Comparison of ENCODE assay signal across 8 cellular contexts in genomic region chr19:57280913-57281425, GRCh38. TPM values are rescaled to one million over a fixed set of nuclear protein-coding genes. Genes with fewer than 3 reads are reported as not detected.
DNase-seq lines count a peak whose midpoint lies in the region; ATAC-seq and TF ChIP-seq lines count a peak whose summit lies in the region.

No MANE protein-coding gene starts in this region.

- 4% methylated on average over 9 of the region's 9 CpGs for WGBS in liver

- CTCF ChIA-PET in activated CD8-positive, alpha-beta memory T cell treated with anti-CD3 and anti-CD28 coated beads, Interleukin-2, amount 10 ng/mL, durations not matched to agents 7 days and 5 days (lab: Charles Lee) = no interaction called here

- TF ChIP-seq CTCF in liver (IDR thresholded peaks at IDR 0.05; ENCODE audit: low read depth, low read length, missing input control) (no peak), uterus (IDR thresholded peaks at IDR 0.05) (no peak)

- TF ChIP-seq POLR2A in uterus (IDR thresholded peaks at IDR 0.05) = no peak

- H3K27ac Mint-ChIP-seq in activated CD8-positive, alpha-beta memory T cell treated with anti-CD3 and anti-CD28 coated beads, Interleukin-2, amount 10 ng/mL, durations not matched to agents 7 days and 5 days = no peak overlapping the region

- H3K9me3 ChIP-seq in liver (ENCODE audit: control insufficient read depth in 4 of 4, low read length in 3 of 4) (no peaks in the 10 kb centered on the region), uterus (no peaks in the 10 kb centered on the region)

- intact Hi-C loops in uterus (cut with DNase I; ENCODE audit: low total_unique reads) = loop anchor here (2.0 kb wide), 1 partner anchor 40 kb away; the partner anchor contains the start of gene ZNF805

- peaks cover 44% of the 10 kb centered on the region for H3K36me3 Mint-ChIP-seq in activated CD8-positive, alpha-beta memory T cell treated with anti-CD3 and anti-CD28 coated beads, Interleukin-2, amount 10 ng/mL, durations not matched to agents 7 days and 5 days

- H3K4me3 ChIP-seq in liver (ENCODE audit: low read depth in 1 of 3, low read length in 3 of 3) = peak overlapping the region; percentile 75 to 98 (median 85)
- H3K4me3 ChIP-seq in uterus = peak overlapping the region; percentile 99 to 100

- H3K9me3 Mint-ChIP-seq in activated CD8-positive, alpha-beta memory T cell treated with anti-CD3 and anti-CD28 coated beads, Interleukin-2, amount 10 ng/mL, durations not matched to agents 7 days and 5 days (ENCODE audit: low read depth) = no peaks in the 10 kb centered on the region

- peak; percentile 43 for DNase-seq in activated CD8-positive, alpha-beta memory T cell treated with anti-CD3 and anti-CD28 coated beads, Interleukin-2, amount 10 ng/mL, durations not matched to agents 7 days and 5 days
- no peak for DNase-seq in activated CD8-positive, alpha-beta memory T cell treated with anti-CD3 and anti-CD28 coated beads for 24 hours
- DNase-seq in NAMALWA (ENCODE audit: low spot score) (peak; percentile 55), astrocyte of the hippocampus (ENCODE audit: low read depth, low spot score) (peak; percentile 33), uterus (no peak)

- TF ChIP-seq RAD21 in liver (IDR thresholded peaks at IDR 0.05) = no peak

- no peak for ATAC-seq in activated CD8-positive, alpha-beta memory T cell treated with anti-CD3 and anti-CD28 coated beads, Interleukin-2, amount 10 ng/mL, durations not matched to agents 7 days and 5 days
- ATAC-seq in HG02852 (IDR thresholded peaks at IDR 0.05; ENCODE audit: unreplicated experiment) = no peak
- no peak for ATAC-seq in esophagus mucosa

- H3K27me3 ChIP-seq in liver (ENCODE audit: control insufficient read depth in 4 of 4, insufficient read depth in 4 of 4, low read length in 3 of 4) (no peaks in the 10 kb centered on the region), uterus (no peaks in the 10 kb centered on the region)

- H3K36me3 ChIP-seq in liver (ENCODE audit: control insufficient read depth in 4 of 4, insufficient read depth in 3 of 4, low read depth in 1 of 4, low read length in 3 of 4) (peaks cover 3 to 22% (median 17%) of the 10 kb centered on the region in 4 donors), uterus (peaks cover 0 to 6% of the 10 kb centered on the region in 2 donors)

- no peak overlapping the region for H3K4me3 Mint-ChIP-seq in activated CD8-positive, alpha-beta memory T cell treated with anti-CD3 and anti-CD28 coated beads, Interleukin-2, amount 10 ng/mL, durations not matched to agents 7 days and 5 days

- peak overlapping the region; percentile 93 to 94 for H3K9ac ChIP-seq in liver (ENCODE audit: low read depth in 1 of 2, low read length in 2 of 2)

- H3K27ac ChIP-seq in liver (ENCODE audit: low read depth in 1 of 2, low read length in 2 of 2) (peak overlapping the region; percentile 96 to 99), uterus (peak overlapping the region; percentile 98 to 99)

- peaks cover 2 to 21% (median 13%) of the 10 kb centered on the region in 4 donors for H3K4me1 ChIP-seq in liver (ENCODE audit: control insufficient read depth in 4 of 4, insufficient read depth in 4 of 4, low read length in 3 of 4)
- H3K4me1 ChIP-seq in uterus = no peaks in the 10 kb centered on the region

- no peaks in the 10 kb centered on the region for H3K27me3 Mint-ChIP-seq in activated CD8-positive, alpha-beta memory T cell treated with anti-CD3 and anti-CD28 coated beads, Interleukin-2, amount 10 ng/mL, durations not matched to agents 7 days and 5 days

- peaks cover 41% of the 10 kb centered on the region for H3K4me1 Mint-ChIP-seq in activated CD8-positive, alpha-beta memory T cell treated with anti-CD3 and anti-CD28 coated beads, Interleukin-2, amount 10 ng/mL, durations not matched to agents 7 days and 5 days

TF ChIP-seq in liver, 16 proteins besides CTCF, POLR2A, EP300 and RAD21:
- no peak for TF ChIP-seq REST (IDR thresholded peaks at IDR 0.05)

RNA-seq across cellular contexts. Expression of gene ZNF460, which starts 0.7 kb away (rescaled TPM):
- 10 to 100 TPM; 55.2 to 67.2 TPM for total RNA-seq in activated CD8-positive, alpha-beta memory T cell treated with anti-CD3 and anti-CD28 coated beads, Interleukin-2, amount 10 ng/mL, durations not matched to agents 7 days and 5 days
- total RNA-seq in liver (10 to 100 TPM; 36.4 to 54.4 TPM), uterus (100 to 1,000 TPM in 1 of 4 donors, 10 to 100 TPM in 3; 43.2 to 204 (median 68.7) TPM), esophagus mucosa (68.7 TPM)
- polyA plus RNA-seq in liver = 1 to 10 TPM in 1 of 2 donors, under 1 TPM in 1; 0.24 to 2.3 TPM

RNA-seq across cellular contexts. Expression of gene ZNF543, which starts 39.3 kb away (rescaled TPM):
- total RNA-seq in activated CD8-positive, alpha-beta memory T cell treated with anti-CD3 and anti-CD28 coated beads, Interleukin-2, amount 10 ng/mL, durations not matched to agents 7 days and 5 days = 1 to 10 TPM; 8.8 to 9.4 TPM
- total RNA-seq in liver (1 to 10 TPM; 3.8 to 8.4 TPM), uterus (10 to 100 TPM in 2 of 4 donors, 1 to 10 TPM in 2; 5.9 to 31.2 (median 10.2) TPM), esophagus mucosa (4.5 TPM)
- under 1 TPM; 0.38 to 0.58 TPM for polyA plus RNA-seq in liver

RNA-seq across cellular contexts. Expression of gene ZNF805, which starts 40.5 kb away (rescaled TPM):
- total RNA-seq in activated CD8-positive, alpha-beta memory T cell treated with anti-CD3 and anti-CD28 coated beads, Interleukin-2, amount 10 ng/mL, durations not matched to agents 7 days and 5 days = 10 to 100 TPM in 1 of 2 experiments, 1 to 10 TPM in 1; 9.4 to 11.3 TPM
- total RNA-seq in liver (10 to 100 TPM; 13.4 to 13.9 TPM), uterus (10 to 100 TPM in 3 of 4 donors, 1 to 10 TPM in 1; 2.1 to 65.3 (median 18.9) TPM), esophagus mucosa (6.8 TPM)
- under 1 TPM; 0.75 to 0.86 TPM for polyA plus RNA-seq in liver

RNA-seq across cellular contexts. Expression of gene AURKC, which starts 50.1 kb away (rescaled TPM):
- 1 to 10 TPM in 1 of 2 experiments, under 1 TPM in 1; 0.70 to 1.2 TPM for total RNA-seq in activated CD8-positive, alpha-beta memory T cell treated with anti-CD3 and anti-CD28 coated beads, Interleukin-2, amount 10 ng/mL, durations not matched to agents 7 days and 5 days
- under 1 TPM; 0.42 to 0.65 TPM for total RNA-seq in liver
- polyA plus RNA-seq in liver = 1 to 10 TPM in 1 of 2 donors, under 1 TPM in 1; 0.55 to 1.0 TPM
- 1 to 10 TPM in 1 of 4 donors, not detected in 3; 1.5 TPM for total RNA-seq in uterus
- total RNA-seq in esophagus mucosa = 1.1 TPM

Comparison
In these comparisons a context has a peak if more than half of its experiments do, and no peak if none do; other contexts are left out.
1. DNase-seq: peak in activated CD8-positive, alpha-beta memory T cell treated with anti-CD3 and anti-CD28 coated beads, Interleukin-2, amount 10 ng/mL, durations not matched to agents 7 days and 5 days (single experiment), NAMALWA (single experiment) and astrocyte of the hippocampus (single experiment); none in activated CD8-positive, alpha-beta memory T cell treated with anti-CD3 and anti-CD28 coated beads for 24 hours (single experiment) and uterus (0 of 2).